Comparison of ENCODE assay signal across 1 cellular context in the genomic region with DNA sequence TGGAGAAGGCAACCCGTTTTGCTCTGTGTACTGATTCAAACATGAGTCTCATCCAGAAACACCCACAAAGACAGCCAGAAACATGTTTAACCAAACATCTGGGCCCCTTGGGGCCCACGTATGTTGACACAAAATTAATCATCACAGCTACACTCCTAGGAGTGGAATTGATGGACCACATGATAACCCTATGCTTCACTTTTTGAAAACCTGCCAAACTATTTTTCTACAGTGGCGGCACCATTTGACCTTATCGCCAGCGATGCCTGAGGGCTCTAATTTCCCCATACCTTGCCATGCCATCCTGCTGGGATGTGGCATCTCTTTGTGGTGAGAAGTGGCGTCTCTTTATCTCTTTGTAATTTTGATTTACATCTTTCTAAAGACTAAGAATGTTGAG.
TF ChIP-seq lines count a peak whose summit lies in the region.

No MANE protein-coding gene starts in this region.

TF ChIP-seq in HepG2, 621 proteins besides CTCF, POLR2A, EP300 and RAD21 (continued from another document and continues in another):
- no peak for TF ChIP-seq ZNF142 (CRISPR knock-in tag; IDR thresholded peaks at IDR 0.05)
- peak; percentile 64 for TF ChIP-seq NCOA2 (CRISPR knock-in tag; IDR thresholded peaks at IDR 0.05)
- TF ChIP-seq, protein P1, sequence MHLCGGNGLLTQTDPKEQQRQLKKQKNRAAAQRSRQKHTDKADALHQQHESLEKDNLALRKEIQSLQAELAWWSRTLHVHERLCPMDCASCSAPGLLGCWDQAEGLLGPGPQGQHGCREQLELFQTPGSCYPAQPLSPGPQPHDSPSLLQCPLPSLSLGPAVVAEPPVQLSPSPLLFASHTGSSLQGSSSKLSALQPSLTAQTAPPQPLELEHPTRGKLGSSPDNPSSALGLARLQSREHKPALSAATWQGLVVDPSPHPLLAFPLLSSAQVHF (CRISPR knock-in tag; IDR thresholded peaks at IDR 0.05), result no peak
- TF ChIP-seq ATF6 (CRISPR knock-in tag; conservative IDR thresholded peaks at IDR 0.05), result no peak
- TF ChIP-seq, protein P2, sequence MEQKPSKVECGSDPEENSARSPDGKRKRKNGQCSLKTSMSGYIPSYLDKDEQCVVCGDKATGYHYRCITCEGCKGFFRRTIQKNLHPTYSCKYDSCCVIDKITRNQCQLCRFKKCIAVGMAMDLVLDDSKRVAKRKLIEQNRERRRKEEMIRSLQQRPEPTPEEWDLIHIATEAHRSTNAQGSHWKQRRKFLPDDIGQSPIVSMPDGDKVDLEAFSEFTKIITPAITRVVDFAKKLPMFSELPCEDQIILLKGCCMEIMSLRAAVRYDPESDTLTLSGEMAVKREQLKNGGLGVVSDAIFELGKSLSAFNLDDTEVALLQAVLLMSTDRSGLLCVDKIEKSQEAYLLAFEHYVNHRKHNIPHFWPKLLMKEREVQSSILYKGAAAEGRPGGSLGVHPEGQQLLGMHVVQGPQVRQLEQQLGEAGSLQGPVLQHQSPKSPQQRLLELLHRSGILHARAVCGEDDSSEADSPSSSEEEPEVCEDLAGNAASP (CRISPR knock-in tag; IDR thresholded peaks at IDR 0.05; ENCODE audit: borderline replicate concordance), result no peak
- no peak for TF ChIP-seq ZNF251 (CRISPR knock-in tag; IDR thresholded peaks at IDR 0.05)
- TF ChIP-seq KLF9 (CRISPR knock-in tag; IDR thresholded peaks at IDR 0.05; ENCODE audit: low read depth), result no peak
- TF ChIP-seq YY1 (IDR thresholded peaks at IDR 0.05; ENCODE audit: insufficient read depth, insufficient replicate concordance, low read depth, low read length), result no peak
- no peak for TF ChIP-seq CBFB (CRISPR knock-in tag; IDR thresholded peaks at IDR 0.05)
- TF ChIP-seq MYPOP (CRISPR knock-in tag; IDR thresholded peaks at IDR 0.05), result no peak
- TF ChIP-seq, protein P3, sequence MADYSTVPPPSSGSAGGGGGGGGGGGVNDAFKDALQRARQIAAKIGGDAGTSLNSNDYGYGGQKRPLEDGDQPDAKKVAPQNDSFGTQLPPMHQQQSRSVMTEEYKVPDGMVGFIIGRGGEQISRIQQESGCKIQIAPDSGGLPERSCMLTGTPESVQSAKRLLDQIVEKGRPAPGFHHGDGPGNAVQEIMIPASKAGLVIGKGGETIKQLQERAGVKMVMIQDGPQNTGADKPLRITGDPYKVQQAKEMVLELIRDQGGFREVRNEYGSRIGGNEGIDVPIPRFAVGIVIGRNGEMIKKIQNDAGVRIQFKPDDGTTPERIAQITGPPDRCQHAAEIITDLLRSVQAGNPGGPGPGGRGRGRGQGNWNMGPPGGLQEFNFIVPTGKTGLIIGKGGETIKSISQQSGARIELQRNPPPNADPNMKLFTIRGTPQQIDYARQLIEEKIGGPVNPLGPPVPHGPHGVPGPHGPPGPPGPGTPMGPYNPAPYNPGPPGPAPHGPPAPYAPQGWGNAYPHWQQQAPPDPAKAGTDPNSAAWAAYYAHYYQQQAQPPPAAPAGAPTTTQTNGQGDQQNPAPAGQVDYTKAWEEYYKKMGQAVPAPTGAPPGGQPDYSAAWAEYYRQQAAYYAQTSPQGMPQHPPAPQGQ (CRISPR knock-in tag; IDR thresholded peaks at IDR 0.05; ENCODE audit: borderline replicate concordance), result no peak
- TF ChIP-seq, protein P4, sequence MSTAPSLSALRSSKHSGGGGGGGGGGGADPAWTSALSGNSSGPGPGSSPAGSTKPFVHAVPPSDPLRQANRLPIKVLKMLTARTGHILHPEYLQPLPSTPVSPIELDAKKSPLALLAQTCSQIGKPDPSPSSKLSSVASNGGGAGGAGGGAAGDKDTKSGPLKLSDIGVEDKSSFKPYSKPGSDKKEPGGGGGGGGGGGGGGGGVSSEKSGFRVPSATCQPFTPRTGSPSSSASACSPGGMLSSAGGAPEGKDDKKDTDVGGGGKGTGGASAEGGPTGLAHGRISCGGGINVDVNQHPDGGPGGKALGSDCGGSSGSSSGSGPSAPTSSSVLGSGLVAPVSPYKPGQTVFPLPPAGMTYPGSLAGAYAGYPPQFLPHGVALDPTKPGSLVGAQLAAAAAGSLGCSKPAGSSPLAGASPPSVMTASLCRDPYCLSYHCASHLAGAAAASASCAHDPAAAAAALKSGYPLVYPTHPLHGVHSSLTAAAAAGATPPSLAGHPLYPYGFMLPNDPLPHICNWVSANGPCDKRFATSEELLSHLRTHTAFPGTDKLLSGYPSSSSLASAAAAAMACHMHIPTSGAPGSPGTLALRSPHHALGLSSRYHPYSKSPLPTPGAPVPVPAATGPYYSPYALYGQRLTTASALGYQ (CRISPR knock-in tag; IDR thresholded peaks at IDR 0.05), result peak; percentile 53; the same call in 1 of the 2 replicates
- no peak for TF ChIP-seq GABPA (IDR thresholded peaks at IDR 0.05; ENCODE audit: low read depth, low read length)
- no peak for TF ChIP-seq GABPA (CRISPR knock-in tag; IDR thresholded peaks at IDR 0.05; ENCODE audit: low read depth)
- TF ChIP-seq CHD2 (IDR thresholded peaks at IDR 0.05; ENCODE audit: low read depth, low read length), result no peak
- TF ChIP-seq ZNF225 (CRISPR knock-in tag; IDR thresholded peaks at IDR 0.05), result no peak
- no peak for TF ChIP-seq PHF20 (CRISPR knock-in tag; IDR thresholded peaks at IDR 0.05)
- TF ChIP-seq ZNF253 (CRISPR knock-in tag; IDR thresholded peaks at IDR 0.05; ENCODE audit: borderline replicate concordance), result no peak
- no peak for TF ChIP-seq ZNF747 (CRISPR knock-in tag; IDR thresholded peaks at IDR 0.05; ENCODE audit: borderline replicate concordance)
- no peak for TF ChIP-seq ZNF629 (CRISPR knock-in tag; conservative IDR thresholded peaks at IDR 0.05)
- TF ChIP-seq ARHGAP35 (CRISPR knock-in tag; IDR thresholded peaks at IDR 0.05; ENCODE audit: borderline replicate concordance), result no peak
- no peak for TF ChIP-seq MATR3 (CRISPR knock-in tag; IDR thresholded peaks at IDR 0.05)
- TF ChIP-seq, protein P5, sequence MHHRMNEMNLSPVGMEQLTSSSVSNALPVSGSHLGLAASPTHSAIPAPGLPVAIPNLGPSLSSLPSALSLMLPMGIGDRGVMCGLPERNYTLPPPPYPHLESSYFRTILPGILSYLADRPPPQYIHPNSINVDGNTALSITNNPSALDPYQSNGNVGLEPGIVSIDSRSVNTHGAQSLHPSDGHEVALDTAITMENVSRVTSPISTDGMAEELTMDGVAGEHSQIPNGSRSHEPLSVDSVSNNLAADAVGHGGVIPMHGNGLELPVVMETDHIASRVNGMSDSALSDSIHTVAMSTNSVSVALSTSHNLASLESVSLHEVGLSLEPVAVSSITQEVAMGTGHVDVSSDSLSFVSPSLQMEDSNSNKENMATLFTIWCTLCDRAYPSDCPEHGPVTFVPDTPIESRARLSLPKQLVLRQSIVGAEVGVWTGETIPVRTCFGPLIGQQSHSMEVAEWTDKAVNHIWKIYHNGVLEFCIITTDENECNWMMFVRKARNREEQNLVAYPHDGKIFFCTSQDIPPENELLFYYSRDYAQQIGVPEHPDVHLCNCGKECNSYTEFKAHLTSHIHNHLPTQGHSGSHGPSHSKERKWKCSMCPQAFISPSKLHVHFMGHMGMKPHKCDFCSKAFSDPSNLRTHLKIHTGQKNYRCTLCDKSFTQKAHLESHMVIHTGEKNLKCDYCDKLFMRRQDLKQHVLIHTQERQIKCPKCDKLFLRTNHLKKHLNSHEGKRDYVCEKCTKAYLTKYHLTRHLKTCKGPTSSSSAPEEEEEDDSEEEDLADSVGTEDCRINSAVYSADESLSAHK (CRISPR knock-in tag; IDR thresholded peaks at IDR 0.05; ENCODE audit: borderline replicate concordance), result no peak
- TF ChIP-seq ZNF570 (CRISPR knock-in tag; IDR thresholded peaks at IDR 0.05; ENCODE audit: borderline replicate concordance), result no peak
- TF ChIP-seq PRMT3 (CRISPR knock-in tag; IDR thresholded peaks at IDR 0.05; ENCODE audit: borderline replicate concordance, low read depth), result no peak
- no peak for TF ChIP-seq ZFP1 (CRISPR knock-in tag; IDR thresholded peaks at IDR 0.05)
- no peak for TF ChIP-seq CSRNP2 (CRISPR knock-in tag; conservative IDR thresholded peaks at IDR 0.05; ENCODE audit: low read depth)
- no peak for TF ChIP-seq GFI1 (CRISPR knock-in tag; IDR thresholded peaks at IDR 0.05; ENCODE audit: borderline replicate concordance)
- no peak for TF ChIP-seq NONO (IDR thresholded peaks at IDR 0.05)
- no peak for TF ChIP-seq NONO (CRISPR knock-in tag; conservative IDR thresholded peaks at IDR 0.05)
- TF ChIP-seq, protein P6, sequence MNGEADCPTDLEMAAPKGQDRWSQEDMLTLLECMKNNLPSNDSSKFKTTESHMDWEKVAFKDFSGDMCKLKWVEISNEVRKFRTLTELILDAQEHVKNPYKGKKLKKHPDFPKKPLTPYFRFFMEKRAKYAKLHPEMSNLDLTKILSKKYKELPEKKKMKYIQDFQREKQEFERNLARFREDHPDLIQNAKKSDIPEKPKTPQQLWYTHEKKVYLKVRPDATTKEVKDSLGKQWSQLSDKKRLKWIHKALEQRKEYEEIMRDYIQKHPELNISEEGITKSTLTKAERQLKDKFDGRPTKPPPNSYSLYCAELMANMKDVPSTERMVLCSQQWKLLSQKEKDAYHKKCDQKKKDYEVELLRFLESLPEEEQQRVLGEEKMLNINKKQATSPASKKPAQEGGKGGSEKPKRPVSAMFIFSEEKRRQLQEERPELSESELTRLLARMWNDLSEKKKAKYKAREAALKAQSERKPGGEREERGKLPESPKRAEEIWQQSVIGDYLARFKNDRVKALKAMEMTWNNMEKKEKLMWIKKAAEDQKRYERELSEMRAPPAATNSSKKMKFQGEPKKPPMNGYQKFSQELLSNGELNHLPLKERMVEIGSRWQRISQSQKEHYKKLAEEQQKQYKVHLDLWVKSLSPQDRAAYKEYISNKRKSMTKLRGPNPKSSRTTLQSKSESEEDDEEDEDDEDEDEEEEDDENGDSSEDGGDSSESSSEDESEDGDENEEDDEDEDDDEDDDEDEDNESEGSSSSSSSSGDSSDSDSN (CRISPR knock-in tag; IDR thresholded peaks at IDR 0.05), result no peak
- TF ChIP-seq ZSCAN25 (CRISPR knock-in tag; IDR thresholded peaks at IDR 0.05), result no peak
